In genomic region chr2:9630001-9630749, GRCh38 we compare ENCODE assay signal across 1 cellular context.
A peak's percentile ranks its signal among the peaks of the same experiment; 100 is the strongest.
TF ChIP-seq lines count a peak whose summit lies in the region.

No MANE protein-coding gene starts in this region.

TF ChIP-seq in HepG2, 621 proteins besides CTCF, POLR2A, EP300 and RAD21 (continued from another document and continues in another):
- peak; percentile 69; the same call in 1 of the 2 replicates for TF ChIP-seq ZNF790 (CRISPR knock-in tag; IDR thresholded peaks at IDR 0.05; ENCODE audit: borderline replicate concordance)
- no peak for TF ChIP-seq TERF1 (CRISPR knock-in tag; IDR thresholded peaks at IDR 0.05)
- no peak for TF ChIP-seq MYNN (CRISPR knock-in tag; IDR thresholded peaks at IDR 0.05; ENCODE audit: low read depth)
- no peak for TF ChIP-seq MXD4 (CRISPR knock-in tag; IDR thresholded peaks at IDR 0.05)
- TF ChIP-seq ZBTB10 (CRISPR knock-in tag; IDR thresholded peaks at IDR 0.05; ENCODE audit: borderline replicate concordance), result no peak
- no peak for TF ChIP-seq ZNF503 (CRISPR knock-in tag; IDR thresholded peaks at IDR 0.05)
- TF ChIP-seq REPIN1 (CRISPR knock-in tag; IDR thresholded peaks at IDR 0.05; ENCODE audit: borderline replicate concordance, low read depth), result no peak
- TF ChIP-seq ATRX (CRISPR knock-in tag; IDR thresholded peaks at IDR 0.05; ENCODE audit: borderline replicate concordance), result no peak
- TF ChIP-seq KDM5B (CRISPR knock-in tag; IDR thresholded peaks at IDR 0.05; ENCODE audit: borderline replicate concordance), result peak; percentile 73
- TF ChIP-seq YY1 (IDR thresholded peaks at IDR 0.05; ENCODE audit: insufficient read depth, insufficient replicate concordance, low read depth, low read length), result peak; percentile 57
- TF ChIP-seq ZC3H13 (CRISPR knock-in tag; IDR thresholded peaks at IDR 0.05), result no peak
- no peak for TF ChIP-seq PLSCR1 (CRISPR knock-in tag; IDR thresholded peaks at IDR 0.05; ENCODE audit: borderline replicate concordance)
- TF ChIP-seq ATM (IDR thresholded peaks at IDR 0.05; ENCODE audit: borderline replicate concordance), result no peak
- TF ChIP-seq ZNF275 (CRISPR knock-in tag; IDR thresholded peaks at IDR 0.05; ENCODE audit: borderline replicate concordance), result 0 out of 2 replicates have a peak, but pooled peaks have one; percentile 4
- no peak; the same call in 1 of the 2 replicates for TF ChIP-seq ZBTB38 (CRISPR knock-in tag; IDR thresholded peaks at IDR 0.05)
- TF ChIP-seq ZFX (CRISPR knock-in tag; IDR thresholded peaks at IDR 0.05; ENCODE audit: low read depth), result peak; percentile 93
- no peak; the same call in 1 of the 2 replicates for TF ChIP-seq ZNF281 (CRISPR knock-in tag; IDR thresholded peaks at IDR 0.05; ENCODE audit: borderline replicate concordance)
- no peak for TF ChIP-seq CEBPZ (IDR thresholded peaks at IDR 0.05; ENCODE audit: low read length)
- TF ChIP-seq NFRKB (IDR thresholded peaks at IDR 0.05), result no peak
- TF ChIP-seq ELF4 (CRISPR knock-in tag; IDR thresholded peaks at IDR 0.05; ENCODE audit: borderline replicate concordance), result no peak
- TF ChIP-seq EEA1 (CRISPR knock-in tag; IDR thresholded peaks at IDR 0.05; ENCODE audit: borderline replicate concordance), result no peak; the same call in none of the 2 replicates
- TF ChIP-seq MIER2 (CRISPR knock-in tag; IDR thresholded peaks at IDR 0.05), result no peak
- no peak for TF ChIP-seq STAT6 (CRISPR knock-in tag; IDR thresholded peaks at IDR 0.05; ENCODE audit: borderline replicate concordance)
- no peak for TF ChIP-seq ZBTB44 (CRISPR knock-in tag; IDR thresholded peaks at IDR 0.05)
- TF ChIP-seq ZKSCAN8 (CRISPR knock-in tag; IDR thresholded peaks at IDR 0.05; ENCODE audit: borderline replicate concordance), result no peak
- TF ChIP-seq HNRNPL (IDR thresholded peaks at IDR 0.05; ENCODE audit: low read depth, low read length), result no peak
- no peak; the same call in 1 of the 2 replicates for TF ChIP-seq ARNTL (CRISPR knock-in tag; IDR thresholded peaks at IDR 0.05)
- no peak for TF ChIP-seq ATF1 (CRISPR knock-in tag; IDR thresholded peaks at IDR 0.05)
- TF ChIP-seq REST (IDR thresholded peaks at IDR 0.05; ENCODE audit: borderline replicate concordance in 1 of 2, low read depth in 1 of 2, low read length in 2 of 2), result no peak
- TF ChIP-seq DBP (CRISPR knock-in tag; IDR thresholded peaks at IDR 0.05; ENCODE audit: not compliant biosample characterization), result no peak
